24 cellular contexts compared by ENCODE assay signal in the genomic region with DNA sequence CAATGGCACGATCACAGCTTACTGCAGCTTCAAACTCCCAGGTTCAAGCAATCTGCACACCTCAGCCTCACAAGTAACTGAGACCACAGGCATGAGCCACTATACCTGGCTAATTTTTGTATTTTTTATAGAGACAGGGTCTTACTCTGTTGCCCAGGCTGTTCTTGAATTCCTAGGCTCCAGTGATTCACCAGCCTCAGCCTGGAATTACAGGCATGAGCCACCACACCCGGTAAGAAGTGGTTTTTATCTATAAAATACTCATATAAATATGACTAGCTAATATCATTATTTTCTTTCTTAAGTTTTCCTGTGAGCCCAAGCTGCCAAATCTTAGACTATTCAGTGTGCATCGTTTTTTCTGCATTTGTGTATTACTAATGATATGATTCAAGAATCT. TPM values are rescaled to one million over a fixed set of nuclear protein-coding genes. Genes with fewer than 3 reads are reported as not detected.
A peak's percentile ranks its signal among the peaks of the same experiment; 100 is the strongest.
DNase-seq lines count a peak whose midpoint lies in the region; ATAC-seq and TF ChIP-seq lines count a peak whose summit lies in the region.
"Had no signal": no experiment of that assay in that cellular context is flagged by ENCODE, and none has a peak within 500 bp of the region (broad histone marks: within the 10 kb centered on the region; RNA-seq: fewer than 3 reads in every experiment).

No MANE protein-coding gene starts in this region.

- H3K27me3 Mint-ChIP-seq in activated T-helper 17 cell treated with anti-CD3 and anti-CD28 coated beads, Interleukin-2, amount 50 U/mL, for 72 hours: no peaks in the 10 kb centered on the region

- no peaks in the 10 kb centered on the region for H3K9me3 Mint-ChIP-seq in activated T-helper 17 cell treated with anti-CD3 and anti-CD28 coated beads, Interleukin-2, amount 50 U/mL, for 72 hours
- H3K9me3 Mint-ChIP-seq: T-helper 2 cell treated with Interferon-gamma antibody and Interleukin-4, amounts not matched to agents 5 μg/mL and 100 μg/mL, for 36 hours had no signal

- H3K36me3 ChIP-seq in ACC112 (ENCODE audit: insufficient read depth, low read length) (no peaks in the 10 kb centered on the region), GM23248 (ENCODE audit: low read depth) (no peaks in the 10 kb centered on the region), fibroblast of lung (ENCODE audit: control insufficient read depth, insufficient read depth, low read length) (no peaks in the 10 kb centered on the region), transverse colon (no peaks in the 10 kb centered on the region)
- H3K36me3 ChIP-seq: gastrocnemius medialis, lower lobe of right lung, Peyer's patch, suprapubic skin had no signal

- no peak overlapping the region for H2AFZ ChIP-seq in ACC112 (ENCODE audit: low read length, unreplicated experiment)
- no peak overlapping the region for H2AFZ ChIP-seq in GM23248
- H2AFZ ChIP-seq in fibroblast of lung (ENCODE audit: low read length): no peak overlapping the region

- H3K27ac Mint-ChIP-seq in activated T-helper 17 cell treated with anti-CD3 and anti-CD28 coated beads, Interleukin-2, amount 50 U/mL, for 72 hours: no peak overlapping the region
- H3K27ac Mint-ChIP-seq: T-helper 2 cell treated with Interferon-gamma antibody and Interleukin-4, amounts not matched to agents 5 μg/mL and 100 μg/mL, for 36 hours had no signal

- no peak for TF ChIP-seq EP300 in transverse colon (IDR thresholded peaks at IDR 0.05; ENCODE audit: low read depth)

- in situ Hi-C loops in GM23248 (cut with MboI): loop anchor here (25.0 kb wide), 1 partner anchor 349 kb away; no protein-coding TSS in a partner anchor
- in situ Hi-C loops in G401 (cut with HindIII; ENCODE audit: low sequenced_read_pairs): no loop called here
- in situ Hi-C loops in transverse colon (cut with MboI; ENCODE audit: low pct_ligation_motif_present in 1 of 4, low pct_unique_long_range_greater_than_20kb in 1 of 4, low sequenced_read_pairs in 3 of 4): loop anchor here in 2 of 4 donors (25.0 kb wide), 5 partner anchors 349 to 876 kb away; a partner anchor contains a TSS

- H3K27me3 ChIP-seq in ACC112 (ENCODE audit: insufficient read depth, low read length) (no peaks in the 10 kb centered on the region), GM23248 (replicated peaks; ENCODE audit: insufficient read depth) (no peaks in the 10 kb centered on the region), fibroblast of lung (ENCODE audit: control insufficient read depth, insufficient read depth, low read length) (no peaks in the 10 kb centered on the region), transverse colon (no peaks in the 10 kb centered on the region)
- H3K27me3 ChIP-seq: gastrocnemius medialis, Peyer's patch, SJSA1, suprapubic skin had no signal

- no peaks in the 10 kb centered on the region for H3K9me3 ChIP-seq in GM23248 (ENCODE audit: low read depth)
- no peaks in the 10 kb centered on the region for H3K9me3 ChIP-seq in fibroblast of lung (ENCODE audit: control insufficient read depth, insufficient read depth, low read depth, low read length)
- H3K9me3 ChIP-seq in transverse colon: no peaks in the 10 kb centered on the region
- H3K9me3 ChIP-seq: A549, gastrocnemius medialis, lower lobe of right lung, Peyer's patch, SJSA1, suprapubic skin had no signal

- peak overlapping the region; percentile 14; the same call in 1 of the 2 replicates for H3K9ac ChIP-seq in GM23248
- H3K9ac ChIP-seq in fibroblast of lung (ENCODE audit: insufficient read depth, low read length): no peak overlapping the region

- peak overlapping the region; percentile 95 for H3K4me2 ChIP-seq in GM23248 (ENCODE audit: unreplicated experiment)
- peak overlapping the region; percentile 33 for H3K4me2 ChIP-seq in fibroblast of lung (ENCODE audit: extremely low read depth, insufficient read depth, low read length)
- H3K4me2 ChIP-seq: A549 had no signal

- intact Hi-C loops in transverse colon (cut with DNase I; ENCODE audit: low total_unique reads): no loop called here
- intact Hi-C loops in cardiac septum (cut with DNase I): no loop called here

- no peak for TF ChIP-seq POLR2A in transverse colon (IDR thresholded peaks at IDR 0.05)

- DNase-seq in GM23248 (peak; percentile 65), fibroblast of lung (ENCODE audit: low read depth in 2 of 2) (peak in 1 of 2 donors; percentile 58), G401 (ENCODE audit: low spot score) (no peak), transverse colon (no peak), cardiac septum (ENCODE audit: low spot score) (no peak)
- DNase-seq: activated CD4-positive, alpha-beta T cell treated with anti-CD3 and anti-CD28 coated beads, Interleukin-2, amount 50 U/mL, for 48 hours; activated naive CD4-positive, alpha-beta T cell; activated T-cell treated with anti-CD3 and anti-CD28 coated beads for 4 hours; gastrocnemius medialis; GF-D8; hypothalamus; islet precursor cell; lower lobe of right lung; NCI-H2227 treated with DMSO at 0.1 percent for 48 hours; Peyer's patch; stimulated activated CD4-positive, alpha-beta T cell treated with anti-CD3 and anti-CD28 coated beads, Interleukin-15, amount 100 ng/mL, for 24 hours had no signal

- peaks cover 16% of the 10 kb centered on the region for H3K36me3 Mint-ChIP-seq in activated T-helper 17 cell treated with anti-CD3 and anti-CD28 coated beads, Interleukin-2, amount 50 U/mL, for 72 hours (ENCODE audit: low read depth)

- no peak for ATAC-seq in activated T-helper 17 cell treated with anti-CD3 and anti-CD28 coated beads, Interleukin-2, amount 50 U/mL, for 72 hours (replicated peaks)
- ATAC-seq in GM19035 (IDR thresholded peaks at IDR 0.05; ENCODE audit: unreplicated experiment): no peak
- ATAC-seq: A549, gastrocnemius medialis, lower lobe of right lung had no signal

- WGBS in GM23248 (ENCODE audit: low coverage in 1 of 2, low lambda C conversion rate in 2 of 2, missing lambda C conversion rate in 2 of 2), 2 experiments: 53 to 57% methylated on average over 3 of the region's 3 CpGs
- 80 to 81% methylated on average over 2 to 3 of the region's 3 CpGs for WGBS in transverse colon (ENCODE audit: low coverage in 1 of 2), 2 donors

- H3K4me1 ChIP-seq in ACC112 (ENCODE audit: control insufficient read depth, insufficient read depth, low read length, unreplicated experiment) (peaks cover 23% of the 10 kb centered on the region), GM23248 (ENCODE audit: insufficient read depth) (peaks cover 47% of the 10 kb centered on the region), fibroblast of lung (ENCODE audit: control insufficient read depth, extremely low read depth, insufficient read depth, low read length) (no peaks in the 10 kb centered on the region), transverse colon (peaks cover 3 to 35% (median 15%) of the 10 kb centered on the region in 4 donors)
- H3K4me1 ChIP-seq: A549 had no signal

- H3K79me2 ChIP-seq in ACC112 (ENCODE audit: control insufficient read depth, insufficient read depth, low read length, unreplicated experiment): peaks cover 52% of the 10 kb centered on the region
- H3K79me2 ChIP-seq in GM23248 (ENCODE audit: insufficient read depth): peaks cover 94% of the 10 kb centered on the region
- peaks cover 71% of the 10 kb centered on the region for H3K79me2 ChIP-seq in fibroblast of lung (ENCODE audit: control insufficient read depth, insufficient read depth, low read length)

- peak overlapping the region; percentile 46 for H3K4me3 Mint-ChIP-seq in activated T-helper 17 cell treated with anti-CD3 and anti-CD28 coated beads, Interleukin-2, amount 50 U/mL, for 72 hours

- H3K4me3 ChIP-seq in ACC112 (ENCODE audit: low read depth, low read length) (peak overlapping the region; percentile 46), GM23248 (peak overlapping the region; percentile 89), fibroblast of lung (replicated peaks in 1 of 4; ENCODE audit: control extremely low read depth in 1 of 4, insufficient read depth in 1 of 4, low read depth in 3 of 4, low read length in 4 of 4) (peak overlapping the region in 1 of 4 experiments; percentile 98), transverse colon (no peak overlapping the region)
- H3K4me3 ChIP-seq: A549, gastrocnemius medialis, lower lobe of right lung, Peyer's patch, SJSA1, suprapubic skin had no signal

- no peak for TF ChIP-seq CTCF in fibroblast of lung (conservative IDR thresholded peaks at IDR 0.05 in 1 of 2, IDR thresholded peaks at IDR 0.05 in 1 of 2; ENCODE audit: low read depth in 1 of 2, low read length in 2 of 2)
- no peak for TF ChIP-seq CTCF in transverse colon (IDR thresholded peaks at IDR 0.05)

- H3K4me1 Mint-ChIP-seq in activated T-helper 17 cell treated with anti-CD3 and anti-CD28 coated beads, Interleukin-2, amount 50 U/mL, for 72 hours: peaks cover 28% of the 10 kb centered on the region

- no peaks in the 10 kb centered on the region for H3K9me2 ChIP-seq in GM23248 (ENCODE audit: insufficient read depth)

- H4K20me1 ChIP-seq in GM23248 (ENCODE audit: insufficient read depth) (no peaks in the 10 kb centered on the region), fibroblast of lung (ENCODE audit: control insufficient read depth, extremely low read depth, insufficient read depth, low read length) (no peaks in the 10 kb centered on the region)

- H3K27ac ChIP-seq in ACC112 (ENCODE audit: low read depth, low read length): no peak overlapping the region
- peak overlapping the region; percentile 0; the same call in 1 of the 2 replicates for H3K27ac ChIP-seq in GM23248
- H3K27ac ChIP-seq in fibroblast of lung (ENCODE audit: insufficient read depth, low read length): no peak overlapping the region
- no peak overlapping the region for H3K27ac ChIP-seq in transverse colon
- H3K27ac ChIP-seq: A549, C4-2B, gastrocnemius medialis, lower lobe of right lung, Peyer's patch, SJSA1, suprapubic skin had no signal

- peaks cover 14% of the 10 kb centered on the region; the same call in 1 of the 2 replicates for H3F3A ChIP-seq in GM23248 (ENCODE audit: insufficient read depth)

RNA-seq across cellular contexts. Expression of a gene that starts 4.4 kb away (rescaled TPM):
- total RNA-seq in GM23248 (2014; rRNA removed; shearing (Covaris generic)): 33.2 and 36.3 TPM in 2 replicates
- 30.4 and 30.7 TPM in 2 replicates for polyA plus RNA-seq in GM23248 (2016; fragmentation: Nextera tagmentation; extraction: Ambion mirVana)
- 10 to 100 TPM; 16.8 to 30.5 TPM for total RNA-seq in activated T-helper 17 cell treated with anti-CD3 and anti-CD28 coated beads, Interleukin-2, amount 50 U/mL, for 72 hours
- 12.3 and 23.1 TPM in 2 replicates for total RNA-seq in fibroblast of lung
- polyA plus RNA-seq in fibroblast of lung: 16.2 and 34.6 TPM in 2 replicates
- polyA plus RNA-seq in fibroblast of lung (2012): 16.9 and 35.9 TPM in 2 replicates
- 53.6 and 79.5 TPM in 2 replicates for polyA minus RNA-seq in fibroblast of lung (ENCODE audit: low replicate concordance)
- total RNA-seq in G401 (2014; rRNA removed; shearing (Covaris generic)): 16.9 and 23.5 TPM in 2 replicates
- 10 to 100 TPM; 12.7 to 23.7 (median 18.3) TPM for total RNA-seq in transverse colon
- 9.7 TPM for total RNA-seq in cardiac septum

RNA-seq across cellular contexts. Expression of a gene that starts 16.0 kb away (rescaled TPM):
- total RNA-seq in GM23248 (2014; rRNA removed; shearing (Covaris generic)): 55.2 and 62.5 TPM in 2 replicates
- polyA plus RNA-seq in GM23248 (2016; fragmentation: Nextera tagmentation; extraction: Ambion mirVana) (66.5 and 67.6 TPM in 2 replicates), fibroblast of lung (22.3 and 39.7 TPM in 2 replicates)
- 10 to 100 TPM; 49.3 to 70.3 TPM for total RNA-seq in activated T-helper 17 cell treated with anti-CD3 and anti-CD28 coated beads, Interleukin-2, amount 50 U/mL, for 72 hours
- total RNA-seq in fibroblast of lung (75.8 and 98.3 TPM in 2 replicates), transverse colon (10 to 100 TPM; 20.6 to 97.5 (median 43.9) TPM), cardiac septum (39.2 TPM)
- polyA plus RNA-seq in fibroblast of lung (2012): 48.0 and 64.3 TPM in 2 replicates
- 31.3 and 44.8 TPM in 2 replicates for polyA minus RNA-seq in fibroblast of lung (ENCODE audit: low replicate concordance)
- 43.3 and 63.8 TPM in 2 replicates for total RNA-seq in G401 (2014; rRNA removed; shearing (Covaris generic))

Comparison
In these comparisons a context has a peak if more than half of its experiments do, and no peak if none do; other contexts are left out.
1. H3K4me3 ChIP-seq: peak in ACC112 (single experiment) and GM23248 (single experiment); none in transverse colon (0 of 4).